29 cellular contexts compared by ENCODE assay signal in genomic region chr11:91459840-91460239, GRCh38.
"Had no signal": no experiment of that assay in that cellular context is flagged by ENCODE, and none has a peak within 500 bp of the region (broad histone marks: within the 10 kb centered on the region; RNA-seq: fewer than 3 reads in every experiment).

No MANE protein-coding gene starts in this region.

- H3K4me1 ChIP-seq: gastroesophageal sphincter, heart left ventricle, left lung, prostate gland, right atrium auricular region, suprapubic skin, transverse colon, upper lobe of right lung, uterus had no signal

- H3K27ac ChIP-seq: dorsolateral prefrontal cortex, epithelial cell of prostate, gastroesophageal sphincter, heart left ventricle, hepatocyte, left lung, prostate gland, right atrium auricular region, suprapubic skin, transverse colon, upper lobe of right lung, uterus had no signal

- DNase-seq: dorsolateral prefrontal cortex; effector CD4-positive, alpha-beta T cell; foreskin fibroblast; heart left ventricle; kidney; left lung; mesendoderm; midbrain; naive thymus-derived CD8-positive, alpha-beta T cell; nephron progenitor cell; nucleus accumbens; stimulated activated CD4-positive, alpha-beta T cell treated with anti-CD3 and anti-CD28 coated beads, Interleukin-12 subunit alpha, Interleukin-12 subunit beta, amount 100 ng/mL, for 4 hours; stimulated activated CD4-positive, alpha-beta T cell treated with anti-CD3 and anti-CD28 coated beads, Interleukin-1b, Interleukin-23, amount 100 ng/mL, for 48 hours; stimulated activated CD4-positive, alpha-beta T cell treated with anti-CD3 and anti-CD28 coated beads, Interleukin-4, amount 100 ng/mL, for 1 hour; stimulated activated CD8-positive, alpha-beta memory T cell treated with anti-CD3 and anti-CD28 coated beads, Interleukin-4, amount 100 ng/mL, for 48 hours; stimulated activated naive CD4-positive, alpha-beta T cell; stimulated activated naive CD8-positive, alpha-beta T cell treated with anti-CD3 and anti-CD28 coated beads, Interleukin-15, amount 100 ng/mL, for 72 hours; transverse colon; upper lobe of right lung; uterus had no signal

- FAIRE-seq: kidney had no signal

- H3K9me3 Mint-ChIP-seq: nephron progenitor cell had no signal

- H2AFZ ChIP-seq: hepatocyte had no signal

- ATAC-seq: esophagus mucosa; gastroesophageal sphincter; heart left ventricle; left lung; naive thymus-derived CD8-positive, alpha-beta T cell; sciatic nerve; stimulated activated naive CD8-positive, alpha-beta T cell treated with anti-CD3 and anti-CD28 coated beads, Interleukin-15, amount 100 ng/mL, for 72 hours; upper lobe of right lung had no signal

- H3K4me3 ChIP-seq: dorsolateral prefrontal cortex, gastroesophageal sphincter, heart left ventricle, hepatocyte, left lung, prostate gland, right atrium auricular region, smooth muscle cell, suprapubic skin, transverse colon, upper lobe of right lung, uterus had no signal

- H3K27me3 ChIP-seq: dorsolateral prefrontal cortex, gastroesophageal sphincter, heart left ventricle, hepatocyte, left lung, right atrium auricular region, suprapubic skin, transverse colon, upper lobe of right lung, uterus had no signal

- H3K79me2 ChIP-seq: hepatocyte had no signal

- H3K4me3 Mint-ChIP-seq: naive thymus-derived CD8-positive, alpha-beta T cell; nephron progenitor cell; stimulated activated naive CD8-positive, alpha-beta T cell treated with anti-CD3 and anti-CD28 coated beads, Interleukin-15, amount 100 ng/mL, for 72 hours had no signal

- H3K4me1 Mint-ChIP-seq: naive thymus-derived CD8-positive, alpha-beta T cell; nephron progenitor cell; stimulated activated naive CD8-positive, alpha-beta T cell treated with anti-CD3 and anti-CD28 coated beads, Interleukin-15, amount 100 ng/mL, for 72 hours had no signal

- H3K36me3 ChIP-seq: gastroesophageal sphincter, heart left ventricle, left lung, prostate gland, right atrium auricular region, suprapubic skin, transverse colon, upper lobe of right lung, uterus had no signal

- H3K36me3 Mint-ChIP-seq: naive thymus-derived CD8-positive, alpha-beta T cell had no signal

- H3K27ac Mint-ChIP-seq: naive thymus-derived CD8-positive, alpha-beta T cell; nephron progenitor cell; stimulated activated naive CD8-positive, alpha-beta T cell treated with anti-CD3 and anti-CD28 coated beads, Interleukin-15, amount 100 ng/mL, for 72 hours had no signal

- H3K4me2 ChIP-seq: hepatocyte, smooth muscle cell had no signal

- H3K9me3 ChIP-seq: gastroesophageal sphincter, heart left ventricle, prostate gland, right atrium auricular region, suprapubic skin, transverse colon, upper lobe of right lung, uterus had no signal

- H3K27me3 Mint-ChIP-seq: naive thymus-derived CD8-positive, alpha-beta T cell; stimulated activated naive CD8-positive, alpha-beta T cell treated with anti-CD3 and anti-CD28 coated beads, Interleukin-15, amount 100 ng/mL, for 72 hours had no signal
